21 cellular contexts compared by ENCODE assay signal in genomic region chr7:69245646-69246045, GRCh38.
DNase-seq lines count a peak whose midpoint lies in the region; ATAC-seq and TF ChIP-seq lines count a peak whose summit lies in the region.
"Had no signal": no experiment of that assay in that cellular context is flagged by ENCODE, and none has a peak within 500 bp of the region (broad histone marks: within the 10 kb centered on the region; RNA-seq: fewer than 3 reads in every experiment).

No MANE protein-coding gene starts in this region.

- no peak overlapping the region for H3K27ac ChIP-seq in spleen
- H3K27ac ChIP-seq: breast epithelium, heart left ventricle, parathyroid adenoma, tibial artery had no signal

- H3K9ac ChIP-seq in adipocyte (ENCODE audit: low read length): no peak overlapping the region
- H3K9ac ChIP-seq: parathyroid adenoma had no signal

- ATAC-seq in sciatic nerve (peak; percentile 21), HG03039 (IDR thresholded peaks at IDR 0.05; ENCODE audit: unreplicated experiment) (no peak)
- ATAC-seq: heart left ventricle; stimulated activated naive CD8-positive, alpha-beta T cell treated with anti-CD3 and anti-CD28 coated beads, Interleukin-15, Interleukin-2, amounts not matched to agents 100 U/mL and 50 U/mL, for 24 hours had no signal

- H3K4me3 ChIP-seq in adipocyte (ENCODE audit: low read length) (no peak overlapping the region), spleen (no peak overlapping the region)
- H3K4me3 ChIP-seq: breast epithelium, HAP-1, heart left ventricle, lung, tibial artery had no signal

- H3K4me1 ChIP-seq in adipocyte (ENCODE audit: control insufficient read depth, insufficient read depth, low read length) (no peaks in the 10 kb centered on the region), spleen (no peaks in the 10 kb centered on the region)
- H3K4me1 ChIP-seq: breast epithelium, HAP-1, parathyroid adenoma, tibial artery had no signal

- H3K36me3 ChIP-seq in adipocyte (ENCODE audit: control insufficient read depth, insufficient read depth, low read length, severe bottlenecking): no peaks in the 10 kb centered on the region
- H3K36me3 ChIP-seq in spleen: no peaks in the 10 kb centered on the region
- H3K36me3 ChIP-seq: breast epithelium, HAP-1, heart left ventricle, tibial artery had no signal

- intact Hi-C loops in sciatic nerve (cut with DNase I): no loop called here
- intact Hi-C loops in spleen (cut with DNase I; ENCODE audit: low total_unique reads): no loop called here

- TF ChIP-seq POLR2A in spleen (IDR thresholded peaks at IDR 0.05): no peak

- TF ChIP-seq CTCF in spleen (IDR thresholded peaks at IDR 0.05 in 8 of 11, conservative IDR thresholded peaks at IDR 0.05 in 3 of 11): no peak

- H3K27me3 ChIP-seq in adipocyte (replicated peaks; ENCODE audit: control insufficient read depth, insufficient read depth, low read length) (no peaks in the 10 kb centered on the region), spleen (replicated peaks in 1 of 7) (no peaks in the 10 kb centered on the region)
- H3K27me3 ChIP-seq: breast epithelium, heart left ventricle, tibial artery had no signal

- DNase-seq in HT1080 (ENCODE audit: low read depth) (peak; percentile 1), adipocyte (ENCODE audit: low read depth) (peak; percentile 9), islet precursor cell (peak; percentile 81), sciatic nerve (ENCODE audit: low spot score) (no peak), spleen (no peak)
- DNase-seq in activated CD4-positive, alpha-beta T cell treated with anti-CD3 and anti-CD28 coated beads for 4 hours: no peak
- DNase-seq: activated CD4-positive, alpha-beta T cell treated with anti-CD3 and anti-CD28 coated beads, Interleukin-2, amount 50 U/mL, for 48 hours; activated effector memory CD4-positive, alpha-beta T cell treated with Interleukin-2 at 50 U/mL for 16 hours; DMS79; heart left ventricle; immature natural killer cell; NCI-H1417; NCI-H526 treated with DMSO at 0.1 percent for 48 hours; stimulated activated naive CD8-positive, alpha-beta T cell treated with anti-CD3 and anti-CD28 coated beads, Interleukin-15, Interleukin-2, amounts not matched to agents 100 U/mL and 50 U/mL, for 24 hours; T-helper 1 cell; tibial artery had no signal

- H3K9me3 ChIP-seq in adipocyte (ENCODE audit: control insufficient read depth, low read length): no peaks in the 10 kb centered on the region
- no peaks in the 10 kb centered on the region for H3K9me3 ChIP-seq in spleen
- H3K9me3 ChIP-seq: breast epithelium, HAP-1, heart left ventricle, tibial artery had no signal

- WGBS in spleen, 5 donors: 10 to 28% (median 11%) methylated on average over 2 of the region's 2 CpGs

Comparison
In these comparisons a context has a peak if more than half of its experiments do, and no peak if none do; other contexts are left out.
1. DNase-seq: peak in HT1080 (single experiment), adipocyte (single experiment) and islet precursor cell (single experiment); none in sciatic nerve (single experiment), spleen (single experiment) and activated CD4-positive, alpha-beta T cell treated with anti-CD3 and anti-CD28 coated beads for 4 hours (0 of 2).